Comparison of ENCODE assay signal across 14 cellular contexts in the genomic region with DNA sequence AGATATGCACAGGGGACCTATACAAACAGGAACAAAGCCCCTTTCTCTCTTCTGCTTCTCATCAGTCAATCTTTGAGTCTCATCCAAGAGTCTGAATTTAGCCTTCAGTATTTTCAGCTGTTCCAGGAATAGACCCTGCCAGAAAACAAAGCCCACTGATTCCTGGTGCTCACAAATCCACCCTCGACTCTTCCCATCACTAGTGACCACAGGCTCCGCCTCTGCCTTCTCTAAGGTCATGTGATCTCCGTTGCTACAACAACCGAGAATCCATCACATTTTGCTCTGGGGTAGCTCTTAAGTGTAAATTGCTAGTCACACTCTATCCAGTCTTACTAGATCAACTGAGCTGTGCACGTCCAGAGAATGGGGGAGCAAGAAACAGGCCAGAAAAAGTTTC. TPM values are rescaled to one million over a fixed set of nuclear protein-coding genes. Genes with fewer than 3 reads are reported as not detected.
DNase-seq lines count a peak whose midpoint lies in the region; ATAC-seq lines count a peak whose summit lies in the region.
"Had no signal": no experiment of that assay in that cellular context is flagged by ENCODE, and none has a peak within 500 bp of the region (broad histone marks: within the 10 kb centered on the region; RNA-seq: fewer than 3 reads in every experiment).

No MANE protein-coding gene starts in this region.

- no peak overlapping the region for H3K4me3 Mint-ChIP-seq in stimulated activated memory B cell treated with anti-CD40 and anti-IgM and Interleukin-4, amounts not matched to agents 10 μg/mL and 1 μg/mL and 100 μg/mL, for 72 hours

- ATAC-seq in stimulated activated memory B cell treated with anti-CD40 and anti-IgM and Interleukin-4, amounts not matched to agents 10 μg/mL and 1 μg/mL and 100 μg/mL, for 72 hours = no peak

- H3K4me1 Mint-ChIP-seq in stimulated activated memory B cell treated with anti-CD40 and anti-IgM and Interleukin-4, amounts not matched to agents 10 μg/mL and 1 μg/mL and 100 μg/mL, for 72 hours = no peaks in the 10 kb centered on the region

- no peaks in the 10 kb centered on the region for H3K9me3 Mint-ChIP-seq in stimulated activated memory B cell treated with anti-CD40 and anti-IgM and Interleukin-4, amounts not matched to agents 10 μg/mL and 1 μg/mL and 100 μg/mL, for 72 hours

- peaks cover 50% of the 10 kb centered on the region for H3K27me3 Mint-ChIP-seq in stimulated activated memory B cell treated with anti-CD40 and anti-IgM and Interleukin-4, amounts not matched to agents 10 μg/mL and 1 μg/mL and 100 μg/mL, for 72 hours

- H3K27ac Mint-ChIP-seq in stimulated activated memory B cell treated with anti-CD40 and anti-IgM and Interleukin-4, amounts not matched to agents 10 μg/mL and 1 μg/mL and 100 μg/mL, for 72 hours = no peak overlapping the region

- peak; percentile 18 for DNase-seq in DMS 273 (lab: John Stamatoyannopoulos, UW; ENCODE audit: unreplicated experiment)
- no peak for DNase-seq in DMS 273 treated with DMSO at 0.1 percent for 48 hours (lab: John Stamatoyannopoulos, UW)
- DNase-seq in SK-N-DZ (ENCODE audit: low spot score) = peak; percentile 52
- DNase-seq in hypothalamus (lab: John Stamatoyannopoulos, UW) = peak in 37 of 51 donors; percentile 6 to 70 (median 33)
- DNase-seq in retina = peak; percentile 16
- DNase-seq in SKM-1 (lab: John Stamatoyannopoulos, UW; ENCODE audit: unreplicated experiment) = no peak
- DNase-seq in G401 (ENCODE audit: low spot score) = no peak
- DNase-seq: activated gamma-delta T cell treated with Interleukin-2 at 50 U/mL for 16 hours; effector CD8-positive, alpha-beta T cell; EL; NCI-H2081 treated with DMSO at 0.1 percent for 48 hours; SK-N-SH; transverse colon had no signal

- no peaks in the 10 kb centered on the region for H3K36me3 Mint-ChIP-seq in stimulated activated memory B cell treated with anti-CD40 and anti-IgM and Interleukin-4, amounts not matched to agents 10 μg/mL and 1 μg/mL and 100 μg/mL, for 72 hours

- in situ Hi-C loops in G401 (cut with HindIII; ENCODE audit: low sequenced_read_pairs) = no loop called here

RNA-seq across cellular contexts. Expression of a gene that starts 46.4 kb away (rescaled TPM):
- polyA plus RNA-seq in SK-N-DZ (2014; cell fraction: cytosol; rRNA removed) = 45.3 and 49.7 TPM in 2 replicates
- polyA plus RNA-seq in SK-N-DZ (2014; cell fraction: nucleus; rRNA removed) = 44.3 and 68.7 TPM in 2 replicates
- total RNA-seq in G401 (2014; rRNA removed; shearing (Covaris generic)) = 59.6 and 81.0 TPM in 2 replicates

Comparison
In these comparisons a context has a peak if more than half of its experiments do, and no peak if none do; other contexts are left out.
1. DNase-seq: peak in DMS 273 (single experiment), SK-N-DZ (single experiment), hypothalamus (37 of 51) and retina (single experiment); none in DMS 273 treated with DMSO at 0.1 percent for 48 hours (single experiment), SKM-1 (single experiment) and G401 (single experiment).